8 cellular contexts compared by ENCODE assay signal in the genomic region with DNA sequence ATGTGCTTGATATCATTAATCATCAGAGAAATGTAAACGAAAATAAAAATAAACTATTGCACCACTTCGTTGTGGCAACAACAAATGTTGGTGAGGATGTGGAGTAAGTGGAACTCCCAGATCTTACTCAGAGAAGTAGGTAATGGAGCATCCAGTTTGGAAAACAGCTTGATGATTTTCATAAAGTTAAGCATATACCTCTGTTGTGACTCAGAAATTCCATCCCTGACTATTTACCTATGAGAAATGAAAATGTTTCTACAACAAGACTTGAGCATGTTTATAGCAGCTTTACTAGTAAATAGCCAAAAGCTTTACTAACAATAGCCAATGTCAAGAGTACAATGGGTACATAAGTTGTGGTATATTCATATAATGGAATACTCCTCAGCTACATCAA.
"Had no signal": no experiment of that assay in that cellular context is flagged by ENCODE, and none has a peak within 500 bp of the region (broad histone marks: within the 10 kb centered on the region; RNA-seq: fewer than 3 reads in every experiment).

No MANE protein-coding gene starts in this region.

- DNase-seq: GDM1, GF-D8 had no signal

- H3K4me3 ChIP-seq: GM12878 had no signal

- ATAC-seq: GM12878 had no signal

- FAIRE-seq: G401.6, GM12878, GM12891, GM12892, GM18507, GM19239 had no signal
